8 cellular contexts compared by ENCODE assay signal in the genomic region with DNA sequence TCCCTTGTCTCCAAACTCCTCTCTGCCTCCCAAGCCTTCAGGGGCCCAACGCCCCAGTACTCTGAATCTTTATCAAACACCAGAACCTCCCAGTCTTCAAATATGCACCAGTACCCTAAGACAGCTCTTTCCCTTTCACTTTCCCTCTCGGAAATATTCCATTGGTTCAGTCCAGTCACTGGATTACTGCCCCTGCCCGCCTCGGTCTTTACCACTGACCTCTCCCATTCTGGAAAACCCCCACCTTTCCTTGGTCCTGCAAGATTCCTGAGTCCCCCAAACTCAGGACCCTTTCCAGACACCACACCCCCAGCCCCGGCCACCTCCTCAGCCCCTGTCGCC. TPM values are rescaled to one million over a fixed set of nuclear protein-coding genes. Genes with fewer than 3 reads are reported as not detected.
A peak's percentile ranks its signal among the peaks of the same experiment; 100 is the strongest.
DNase-seq lines count a peak whose midpoint lies in the region; ATAC-seq, FAIRE-seq and TF ChIP-seq lines count a peak whose summit lies in the region.

No MANE protein-coding gene starts in this region.

- H3K27ac ChIP-seq in HUES48 (ENCODE audit: low read depth, low read length) (peak overlapping the region; percentile 89), ascending aorta (peak overlapping the region; percentile 93), iPS-20b (ENCODE audit: low read length) (peak overlapping the region; percentile 82), spleen (peak overlapping the region; percentile 85 to 94 (median 93))

- H3K9ac ChIP-seq in HUES48 (ENCODE audit: low read depth, low read length) (peak overlapping the region; percentile 85), iPS-20b (ENCODE audit: low read depth, low read length) (peak overlapping the region; percentile 90)

- no peaks in the 10 kb centered on the region for H3K27me3 ChIP-seq in HUES48 (ENCODE audit: control insufficient read depth, insufficient read depth, low read length)
- no peaks in the 10 kb centered on the region for H3K27me3 ChIP-seq in ascending aorta
- H3K27me3 ChIP-seq in iPS-20b (ENCODE audit: insufficient read depth, low read length), result no peaks in the 10 kb centered on the region
- no peaks in the 10 kb centered on the region for H3K27me3 ChIP-seq in spleen (replicated peaks in 1 of 7)

- ATAC-seq in HG03521 (IDR thresholded peaks at IDR 0.05; ENCODE audit: unreplicated experiment), result no peak

- intact Hi-C loops in ascending aorta (cut with DNase I), result loop anchor here (1.0 to 2.0 kb wide), 3 partner anchors 14 to 38 kb away; no protein-coding TSS in a partner anchor
- intact Hi-C loops in spleen (cut with DNase I; ENCODE audit: low total_unique reads), result no loop called here

- H3K4me1 ChIP-seq in HUES48 (ENCODE audit: control insufficient read depth, insufficient read depth, low read length) (peaks cover 6% of the 10 kb centered on the region), ascending aorta (peaks cover 0 to 8% of the 10 kb centered on the region in 2 donors), iPS-20b (ENCODE audit: insufficient read depth, low read length) (peaks cover 4% of the 10 kb centered on the region; the same call in 1 of the 2 replicates), spleen (peaks cover 13 to 73% (median 39%) of the 10 kb centered on the region in 6 donors)

- TF ChIP-seq POLR2A in spleen (IDR thresholded peaks at IDR 0.05), result no peak

- H3K4me3 ChIP-seq in HUES48 (ENCODE audit: low read depth, low read length) (peak overlapping the region; percentile 92), ascending aorta (peak overlapping the region; percentile 69 to 77), iPS-20b (ENCODE audit: low read length) (peak overlapping the region; percentile 92), spleen (peak overlapping the region; percentile 65 to 90 (median 80))

- TF ChIP-seq CTCF in ascending aorta (IDR thresholded peaks at IDR 0.05) (no peak), spleen (IDR thresholded peaks at IDR 0.05 in 8 of 11, conservative IDR thresholded peaks at IDR 0.05 in 3 of 11) (no peak)

- H3K36me3 ChIP-seq in HUES48 (ENCODE audit: control insufficient read depth, insufficient read depth, low read length) (peaks cover 14% of the 10 kb centered on the region), ascending aorta (peaks cover 0 to under 1% of the 10 kb centered on the region in 2 donors), iPS-20b (ENCODE audit: insufficient read depth, low read depth, low read length) (peaks cover 14% of the 10 kb centered on the region; the same call in 1 of the 2 replicates), spleen (peaks cover 0 to 20% (median 8%) of the 10 kb centered on the region in 6 donors)

- 2 to 10% (median 5%) methylated on average over 6 of the region's 6 CpGs for WGBS in spleen, 5 donors

- DNase-seq in ascending aorta (ENCODE audit: low spot score in 2 of 2) (no peak), spleen (no peak), HTR-8/SVneo (ENCODE audit: insufficient read length, low spot score) (no peak), NCI-H1436 treated with DMSO at 0.1 percent for 48 hours (lab: John Stamatoyannopoulos, UW) (no peak)

- FAIRE-seq in A204.1 (lab: Jason Lieb, UNC), result peak; percentile 11
- no peak for FAIRE-seq in HTR-8/SVneo (lab: Jason Lieb, UNC)

- H3K9me3 ChIP-seq in HUES48 (ENCODE audit: control insufficient read depth, insufficient read depth, low read length) (no peaks in the 10 kb centered on the region), ascending aorta (no peaks in the 10 kb centered on the region), iPS-20b (ENCODE audit: insufficient read depth, low read depth, low read length) (no peaks in the 10 kb centered on the region), spleen (peaks cover 0 to 7% (median 0%) of the 10 kb centered on the region in 8 donors)

RNA-seq across cellular contexts. Expression of gene C5orf15, which starts 0.7 kb away (rescaled TPM):
- total RNA-seq in ascending aorta (177 TPM), spleen (10 to 100 TPM; 25.4 to 49.6 (median 28.6) TPM)
- 10 to 100 TPM; 28.1 to 28.8 (median 28.4) TPM for polyA plus RNA-seq in spleen

RNA-seq across cellular contexts. Expression of gene VDAC1, which starts 37.1 kb away (rescaled TPM):
- 50.2 TPM for total RNA-seq in ascending aorta
- total RNA-seq in spleen, result 100 to 1,000 TPM in 1 of 7 donors, 10 to 100 TPM in 6; 69.2 to 100 (median 86.4) TPM
- 10 to 100 TPM; 53.3 to 84.0 (median 76.2) TPM for polyA plus RNA-seq in spleen
